25 cellular contexts compared by ENCODE assay signal in the genomic region with DNA sequence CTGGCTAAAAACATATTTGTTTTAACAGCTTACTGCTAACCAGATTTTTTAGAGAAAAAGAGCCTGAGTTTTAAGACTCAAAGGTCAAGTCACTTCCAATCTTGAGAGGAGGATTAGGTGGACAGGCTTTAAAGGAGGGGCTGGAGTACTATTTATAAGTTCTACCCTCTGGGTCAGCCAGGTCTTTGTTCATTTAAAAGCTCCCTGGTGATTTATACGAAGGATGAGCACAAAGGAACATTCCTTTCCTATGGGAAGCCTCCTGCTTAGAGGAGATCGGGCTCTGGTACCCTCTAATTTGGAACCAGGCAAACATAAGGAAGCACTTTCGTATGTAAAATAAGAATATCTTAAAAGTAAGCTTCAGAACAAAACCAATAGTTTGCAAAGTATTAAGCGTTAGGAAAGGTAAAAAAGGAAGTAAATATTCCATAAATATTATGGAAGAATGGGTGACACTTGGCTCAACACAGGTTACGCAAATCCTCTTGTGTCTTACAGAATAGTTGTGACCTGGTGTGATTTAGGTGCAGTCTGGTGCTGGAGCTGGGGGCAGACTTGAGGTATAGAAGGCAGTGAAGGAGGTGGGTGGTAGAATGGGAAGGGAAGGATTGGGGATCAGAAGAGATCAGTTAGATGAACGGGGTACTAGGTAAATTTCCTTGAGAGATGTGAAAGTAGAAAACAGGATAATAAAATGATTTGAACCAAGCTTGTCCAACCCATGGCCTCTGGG.
"Had no signal": no experiment of that assay in that cellular context is flagged by ENCODE, and none has a peak within 500 bp of the region (broad histone marks: within the 10 kb centered on the region; RNA-seq: fewer than 3 reads in every experiment).

No MANE protein-coding gene starts in this region.

- H3K4me3 Mint-ChIP-seq: activated CD8-positive, alpha-beta T cell treated with anti-CD3 and anti-CD28 coated beads for 36 hours; activated naive CD8-positive, alpha-beta T cell treated with anti-CD3 and anti-CD28 coated beads, Interleukin-2, amount 10 ng/mL, durations not matched to agents 7 days and 5 days; endodermal cell; immature natural killer cell; natural killer cell; T-cell had no signal

- H3K36me3 ChIP-seq: transverse colon, uterus had no signal

- H3K4me1 ChIP-seq: body of pancreas, foreskin keratinocyte, transverse colon, uterus had no signal

- H3K4me3 ChIP-seq: body of pancreas, dorsolateral prefrontal cortex, transverse colon, uterus had no signal

- ATAC-seq: activated CD8-positive, alpha-beta T cell treated with anti-CD3 and anti-CD28 coated beads for 36 hours; body of pancreas; foreskin keratinocyte; natural killer cell; T-cell had no signal

- H3K27ac ChIP-seq: body of pancreas, dorsolateral prefrontal cortex, epithelial cell of prostate, foreskin keratinocyte, transverse colon, uterus had no signal

- H3K4me1 Mint-ChIP-seq: T-cell had no signal

- H3K9me3 Mint-ChIP-seq: activated CD8-positive, alpha-beta T cell treated with anti-CD3 and anti-CD28 coated beads for 36 hours; activated naive CD8-positive, alpha-beta T cell treated with anti-CD3 and anti-CD28 coated beads, Interleukin-2, amount 10 ng/mL, durations not matched to agents 7 days and 5 days; activated T-helper 2 cell treated with anti-CD3 and anti-CD28 coated beads, Interferon-gamma antibody, Interleukin-2, Interleukin-4, amounts not matched to agents 10 μg/mL and 5 μg/mL and 100 μg/mL, durations not matched to agents 14 hours and 24 hours and 36 hours; endodermal cell; immature natural killer cell; natural killer cell; T-cell had no signal

- H3K27ac Mint-ChIP-seq: activated CD8-positive, alpha-beta T cell treated with anti-CD3 and anti-CD28 coated beads for 36 hours; activated naive CD8-positive, alpha-beta T cell treated with anti-CD3 and anti-CD28 coated beads, Interleukin-2, amount 10 ng/mL, durations not matched to agents 7 days and 5 days; activated T-helper 2 cell treated with anti-CD3 and anti-CD28 coated beads, Interferon-gamma antibody, Interleukin-2, Interleukin-4, amounts not matched to agents 10 μg/mL and 5 μg/mL and 100 μg/mL, durations not matched to agents 14 hours and 24 hours and 36 hours; endodermal cell; immature natural killer cell; natural killer cell; T-cell had no signal

- H3K27me3 Mint-ChIP-seq: activated CD8-positive, alpha-beta T cell treated with anti-CD3 and anti-CD28 coated beads for 36 hours; T-cell had no signal

- H3K9me3 ChIP-seq: body of pancreas, transverse colon, uterus had no signal

- H3K27me3 ChIP-seq: body of pancreas, dorsolateral prefrontal cortex, foreskin keratinocyte, transverse colon, uterus had no signal

- DNase-seq: activated CD4-positive, alpha-beta T cell treated with anti-CD3 and anti-CD28 coated beads for 48 hours; activated CD4-positive, CD25-positive, alpha-beta regulatory T cell; activated CD8-positive, alpha-beta T cell treated with anti-CD3 and anti-CD28 coated beads for 36 hours; activated naive CD4-positive, alpha-beta T cell treated with Interleukin-2 at 50 U/mL for 16 hours; activated naive CD8-positive, alpha-beta T cell treated with anti-CD3 and anti-CD28 coated beads, Interleukin-2, amount 10 ng/mL, durations not matched to agents 7 days and 5 days; activated T-cell treated with anti-CD3 and anti-CD28 coated beads, Interleukin-2, amount 50 U/mL, for 1 hour; amygdala; body of pancreas; dorsolateral prefrontal cortex; endodermal cell; foreskin keratinocyte; hippocampal formation; immature natural killer cell; mesenchymal stem cell; natural killer cell; occipital lobe; posterior cingulate gyrus; stimulated activated CD4-positive, alpha-beta T cell treated with anti-CD3 and anti-CD28 coated beads, Interleukin-2, amount 100 ng/mL, for 24 hours; stimulated activated naive CD4-positive, alpha-beta T cell treated with Interleukin-2 at 50 U/mL for 16 hours; T-cell; T-helper 9 cell; transverse colon; uterus had no signal

- H3K36me3 Mint-ChIP-seq: immature natural killer cell, natural killer cell, T-cell had no signal
